In the genomic region with DNA sequence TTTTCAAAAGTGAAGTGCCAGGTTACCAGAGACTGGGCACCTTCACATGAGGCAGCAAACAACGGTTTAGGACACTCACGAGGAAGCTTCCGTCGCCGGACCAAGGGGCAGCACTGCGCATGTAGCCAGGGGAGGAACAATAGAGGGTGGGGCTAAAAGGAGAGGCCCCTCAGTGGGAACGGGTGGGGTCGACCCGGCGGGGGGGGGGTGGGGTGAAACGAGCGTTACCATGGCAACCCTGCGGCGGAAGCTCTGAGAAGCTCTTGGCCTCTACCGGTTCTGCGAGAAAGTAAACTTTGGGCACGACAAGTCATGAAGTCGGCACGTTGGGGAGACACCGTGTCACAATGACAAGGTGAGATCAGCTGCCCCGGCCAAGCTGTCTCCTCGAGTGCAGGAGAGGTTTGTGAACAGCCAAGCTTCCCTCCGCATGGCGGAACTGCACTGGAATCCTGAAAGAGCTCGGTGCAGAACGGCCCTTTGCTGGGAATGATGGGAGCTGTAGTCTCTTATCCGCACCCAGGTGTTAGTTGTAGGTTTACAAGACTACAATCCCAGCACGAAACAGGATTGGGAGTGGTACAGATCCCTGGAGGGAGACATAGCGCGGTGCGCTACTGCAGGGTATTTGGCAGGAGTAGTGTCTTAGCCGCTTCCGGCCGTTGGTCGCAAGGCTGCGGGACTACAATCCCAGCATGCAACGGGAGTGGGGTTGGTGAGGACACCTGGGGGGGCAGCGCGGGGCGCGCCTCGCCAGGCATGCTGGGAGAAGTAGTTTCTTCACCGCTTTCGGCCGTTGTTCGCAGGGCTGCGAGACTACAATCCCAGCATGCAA, we compare ENCODE assay signal across 7 cellular contexts.
DNase-seq lines count a peak whose midpoint lies in the region; ATAC-seq, FAIRE-seq and TF ChIP-seq lines count a peak whose summit lies in the region.

No MANE protein-coding gene starts in this region.

- peaks cover 3% of the 10 kb centered on the region for H3K36me3 Mint-ChIP-seq in activated naive CD4-positive, alpha-beta T cell treated with anti-CD3 and anti-CD28 coated beads, Interleukin-2, amount 50 U/mL, for 24 hours
- peaks cover 0 to 6% (median 5%) of the 10 kb centered on the region in 3 donors for H3K36me3 Mint-ChIP-seq in immature natural killer cell

- DNase-seq in immature natural killer cell (peak; percentile 91 to 95 (median 93)), GM12891 (ENCODE audit: insufficient read length, low spot score) (no peak)
- DNase-seq in stimulated activated CD4-positive, alpha-beta T cell treated with anti-CD3 and anti-CD28 coated beads, Interleukin-2, amount 100 ng/mL, for 24 hours, result peak; percentile 85 to 88

- no peak for TF ChIP-seq POLR2A in GM12891 (IDR thresholded peaks at IDR 0.05; ENCODE audit: low read depth, low read length)

- no peaks in the 10 kb centered on the region for H3K27me3 Mint-ChIP-seq in activated naive CD4-positive, alpha-beta T cell treated with anti-CD3 and anti-CD28 coated beads, Interleukin-2, amount 50 U/mL, for 24 hours
- peaks cover 2 to 6% (median 3%) of the 10 kb centered on the region in 3 donors for H3K27me3 Mint-ChIP-seq in immature natural killer cell (ENCODE audit: low read depth in 3 of 3)

- peaks cover 16% of the 10 kb centered on the region for H3K4me1 Mint-ChIP-seq in activated naive CD4-positive, alpha-beta T cell treated with anti-CD3 and anti-CD28 coated beads, Interleukin-2, amount 50 U/mL, for 24 hours
- peaks cover 23 to 32% of the 10 kb centered on the region in 2 donors for H3K4me1 Mint-ChIP-seq in immature natural killer cell

- peak overlapping the region; percentile 98 for H3K27ac Mint-ChIP-seq in activated naive CD4-positive, alpha-beta T cell treated with anti-CD3 and anti-CD28 coated beads, Interleukin-2, amount 50 U/mL, for 24 hours
- peak overlapping the region; percentile 81 to 98 (median 94) for H3K27ac Mint-ChIP-seq in immature natural killer cell

- peak overlapping the region; percentile 97 for H3K4me3 Mint-ChIP-seq in activated naive CD4-positive, alpha-beta T cell treated with anti-CD3 and anti-CD28 coated beads, Interleukin-2, amount 50 U/mL, for 24 hours
- H3K4me3 Mint-ChIP-seq in immature natural killer cell, result peak overlapping the region; percentile 95 to 99 (median 97)

- FAIRE-seq in GM12891 (lab: Jason Lieb, UNC), result no peak

- ATAC-seq in HG02852 (IDR thresholded peaks at IDR 0.05; ENCODE audit: unreplicated experiment) (peak; percentile 72), SK-N-SH treated with all-trans-retinoic acid at 6 μM for 48 hours (peak; percentile 96), GM21381 (IDR thresholded peaks at IDR 0.05; ENCODE audit: unreplicated experiment) (no peak)

- H3K9me3 Mint-ChIP-seq in activated naive CD4-positive, alpha-beta T cell treated with anti-CD3 and anti-CD28 coated beads, Interleukin-2, amount 50 U/mL, for 24 hours, result peaks cover 7% of the 10 kb centered on the region
- peaks cover 0 to 6% (median 2%) of the 10 kb centered on the region in 6 donors for H3K9me3 Mint-ChIP-seq in immature natural killer cell

TF ChIP-seq in SK-N-SH treated with all-trans-retinoic acid at 6 μM for 48 hours, 23 proteins besides CTCF, POLR2A, EP300 and RAD21 (continues in another document):
- TF ChIP-seq CSDC2 (CRISPR knock-in tag; IDR thresholded peaks at IDR 0.05) (peak; percentile 89), POU6F1 (CRISPR knock-in tag; IDR thresholded peaks at IDR 0.05; ENCODE audit: borderline replicate concordance, low read depth) (no peak), TCF4 (CRISPR knock-in tag; IDR thresholded peaks at IDR 0.05; ENCODE audit: borderline replicate concordance) (no peak), BACH2 (CRISPR knock-in tag; IDR thresholded peaks at IDR 0.05; ENCODE audit: borderline replicate concordance) (0 out of 2 replicates have a peak, but pooled peaks have one; percentile 30), OSR1 (CRISPR knock-in tag; IDR thresholded peaks at IDR 0.05) (no peak), SNAI2 (CRISPR knock-in tag; IDR thresholded peaks at IDR 0.05) (peak; percentile 27; the same call in 1 of the 2 replicates), RARB (CRISPR knock-in tag; IDR thresholded peaks at IDR 0.05) (no peak), ESRRG (CRISPR knock-in tag; IDR thresholded peaks at IDR 0.05) (no peak), ISL1 (CRISPR knock-in tag; IDR thresholded peaks at IDR 0.05) (no peak), ZFP3 (CRISPR knock-in tag; IDR thresholded peaks at IDR 0.05) (peak; percentile 72; the same call in 1 of the 2 replicates), TOX (CRISPR knock-in tag; IDR thresholded peaks at IDR 0.05; ENCODE audit: borderline replicate concordance) (no peak)
- TF ChIP-seq, protein P1, sequence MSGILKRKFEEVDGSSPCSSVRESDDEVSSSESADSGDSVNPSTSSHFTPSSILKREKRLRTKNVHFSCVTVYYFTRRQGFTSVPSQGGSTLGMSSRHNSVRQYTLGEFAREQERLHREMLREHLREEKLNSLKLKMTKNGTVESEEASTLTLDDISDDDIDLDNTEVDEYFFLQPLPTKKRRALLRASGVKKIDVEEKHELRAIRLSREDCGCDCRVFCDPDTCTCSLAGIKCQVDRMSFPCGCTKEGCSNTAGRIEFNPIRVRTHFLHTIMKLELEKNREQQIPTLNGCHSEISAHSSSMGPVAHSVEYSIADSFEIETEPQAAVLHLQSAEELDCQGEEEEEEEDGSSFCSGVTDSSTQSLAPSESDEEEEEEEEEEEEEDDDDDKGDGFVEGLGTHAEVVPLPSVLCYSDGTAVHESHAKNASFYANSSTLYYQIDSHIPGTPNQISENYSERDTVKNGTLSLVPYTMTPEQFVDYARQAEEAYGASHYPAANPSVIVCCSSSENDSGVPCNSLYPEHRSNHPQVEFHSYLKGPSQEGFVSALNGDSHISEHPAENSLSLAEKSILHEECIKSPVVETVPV (CRISPR knock-in tag; IDR thresholded peaks at IDR 0.05), result no peak; the same call in 1 of the 2 replicates

TF ChIP-seq in GM12891, 5 proteins besides CTCF, POLR2A, EP300 and RAD21:
- TF ChIP-seq POLR2AphosphoS5 (IDR thresholded peaks at IDR 0.05; ENCODE audit: low read depth, low read length) (no peak), PAX5 (IDR thresholded peaks at IDR 0.05; ENCODE audit: insufficient read depth, low read length, severe bottlenecking) (no peak)
TF ChIP-seq in GM12891: peak in this region for 0.
